ENCODE assay signal across 8 cellular contexts in genomic region chr9:90801507-90802289, GRCh38. TPM values are rescaled to one million over a fixed set of nuclear protein-coding genes. Genes with fewer than 3 reads are reported as not detected.
A peak's percentile ranks its signal among the peaks of the same experiment; 100 is the strongest.
DNase-seq lines count a peak whose midpoint lies in the region; ATAC-seq and TF ChIP-seq lines count a peak whose summit lies in the region.

Gene SYK (plus strand): TSS chr9:90801819. CDS start chr9:90843899, 42,080 bp downstream.

- H4K20me1 ChIP-seq in PC-3 (ENCODE audit: low read length), result no peaks in the 10 kb centered on the region

- peaks cover 36% of the 10 kb centered on the region for H3K79me2 ChIP-seq in PC-3 (ENCODE audit: low read length)

- H3K27ac ChIP-seq in PC-3 (ENCODE audit: low read length), result peak within 1 kb of the TSS; percentile 50
- peak within 1 kb of the TSS; percentile 82 for H3K27ac ChIP-seq in muscle layer of duodenum (ENCODE audit: low read length)

- peaks cover 71 to 95% of the 10 kb centered on the region in 2 donors for H3K27me3 Mint-ChIP-seq in effector memory CD8-positive, alpha-beta T cell

- peak within 1 kb of the TSS; percentile 83 for H3K9ac ChIP-seq in PC-3 (ENCODE audit: low read length)

- H3K36me3 ChIP-seq in PC-3 (ENCODE audit: low read depth, low read length), result no peaks in the 10 kb centered on the region
- no peaks in the 10 kb centered on the region for H3K36me3 ChIP-seq in muscle layer of duodenum (ENCODE audit: control insufficient read depth in 1 of 2, insufficient read depth in 2 of 2, low read length in 2 of 2)

- peak within 1 kb of the TSS in 1 of 2 donors; percentile 58 for H3K4me3 Mint-ChIP-seq in effector memory CD8-positive, alpha-beta T cell

- peaks cover 0 to 3% of the 10 kb centered on the region in 2 donors for H3K4me1 Mint-ChIP-seq in effector memory CD8-positive, alpha-beta T cell (ENCODE audit: low read depth in 2 of 2)

- H3F3A ChIP-seq in PC-3 (ENCODE audit: low read length, unreplicated experiment), result no peaks in the 10 kb centered on the region

- no peaks in the 10 kb centered on the region for H3K9me2 ChIP-seq in PC-3 (replicated peaks; ENCODE audit: low read length)

- BruUV-seq in PC-3 (replicated peaks; lab: Mats Ljungman, UMichigan), result no TSS peak

- TF ChIP-seq CTCF in PC-3 (conservative IDR thresholded peaks at IDR 0.05; ENCODE audit: low read depth, low read length), result no peak

- H3K4me1 ChIP-seq in PC-3 (ENCODE audit: insufficient read depth, low read length), result peaks cover 6% of the 10 kb centered on the region; the same call in 1 of the 2 replicates
- peaks cover 0 to 6% of the 10 kb centered on the region in 2 donors for H3K4me1 ChIP-seq in muscle layer of duodenum (ENCODE audit: control insufficient read depth in 1 of 2, insufficient read depth in 2 of 2, low read length in 2 of 2)

- peak within 1 kb of the TSS; percentile 89 for H2AFZ ChIP-seq in PC-3 (ENCODE audit: low read length)

- POLR2A ChIA-PET in PC-3 (lab: Charles Lee; ENCODE audit: unreplicated experiment), result interaction anchor here (1.1 kb wide), 1 partner anchor 9 kb away, joined by 3 read pairs; no protein-coding TSS in a partner anchor

- no peaks in the 10 kb centered on the region for H3K36me3 Mint-ChIP-seq in effector memory CD8-positive, alpha-beta T cell (ENCODE audit: insufficient read depth)

- H3K9me3 ChIP-seq in PC-3 (ENCODE audit: low read length) (no peaks in the 10 kb centered on the region), muscle layer of duodenum (ENCODE audit: control insufficient read depth in 1 of 2, low read length in 2 of 2) (no peaks in the 10 kb centered on the region)

- CTCF ChIA-PET in PC-3 (lab: Charles Lee), result no interaction called here

- no peak within 1 kb of the TSS for H3K27ac Mint-ChIP-seq in effector memory CD8-positive, alpha-beta T cell

- DNase-seq in Ammon's horn (ENCODE audit: low spot score) (peak; percentile 45), PC-3 (peak; percentile 60), GM19238 (ENCODE audit: insufficient read length, low spot score) (no peak), glomerular visceral epithelial cell (ENCODE audit: extremely low spot score) (no peak)
- no peak for DNase-seq in effector memory CD8-positive, alpha-beta T cell

- H3K4me3 ChIP-seq in PC-3 (ENCODE audit: low read length) (peak within 1 kb of the TSS; percentile 83), muscle layer of duodenum (ENCODE audit: low read depth in 1 of 2, low read length in 2 of 2) (peak within 1 kb of the TSS; percentile 61 to 81)

- intact Hi-C loops in PC-3 (cut with micrococcal nuclease), result no loop called here

- ATAC-seq in GM18517 (IDR thresholded peaks at IDR 0.05; ENCODE audit: unreplicated experiment), result peak; percentile 41
- peak; percentile 45 for ATAC-seq in HG03139 (IDR thresholded peaks at IDR 0.05; ENCODE audit: unreplicated experiment)
- ATAC-seq in PC-3, result peak; percentile 79
- peak; percentile 44 for ATAC-seq in effector memory CD8-positive, alpha-beta T cell (replicated peaks)

- no peaks in the 10 kb centered on the region for H3K9me3 Mint-ChIP-seq in effector memory CD8-positive, alpha-beta T cell

- H3K27me3 ChIP-seq in PC-3 (ENCODE audit: low read length), result no peaks in the 10 kb centered on the region
- no peaks in the 10 kb centered on the region for H3K27me3 ChIP-seq in muscle layer of duodenum (ENCODE audit: low read depth, low read length)

- peak within 1 kb of the TSS; percentile 80 for H3K4me2 ChIP-seq in PC-3 (ENCODE audit: low read length)

RNA-seq across cellular contexts. Expression of gene SYK, which starts in this region (rescaled TPM):
- total RNA-seq in PC-3 (2014; rRNA removed), result 12.9 and 14.6 TPM in 2 replicates

Comparison
In these comparisons a context has a peak if more than half of its experiments do, and no peak if none do; other contexts are left out.
1. DNase-seq: peak in Ammon's horn (single experiment) and PC-3 (single experiment); none in effector memory CD8-positive, alpha-beta T cell (0 of 3), GM19238 (single experiment) and glomerular visceral epithelial cell (single experiment).
2. Peak in every context shown above with its lines, with median percentiles within 50 percentile points of each other: ATAC-seq.